17 cellular contexts compared by ENCODE assay signal in the genomic region with DNA sequence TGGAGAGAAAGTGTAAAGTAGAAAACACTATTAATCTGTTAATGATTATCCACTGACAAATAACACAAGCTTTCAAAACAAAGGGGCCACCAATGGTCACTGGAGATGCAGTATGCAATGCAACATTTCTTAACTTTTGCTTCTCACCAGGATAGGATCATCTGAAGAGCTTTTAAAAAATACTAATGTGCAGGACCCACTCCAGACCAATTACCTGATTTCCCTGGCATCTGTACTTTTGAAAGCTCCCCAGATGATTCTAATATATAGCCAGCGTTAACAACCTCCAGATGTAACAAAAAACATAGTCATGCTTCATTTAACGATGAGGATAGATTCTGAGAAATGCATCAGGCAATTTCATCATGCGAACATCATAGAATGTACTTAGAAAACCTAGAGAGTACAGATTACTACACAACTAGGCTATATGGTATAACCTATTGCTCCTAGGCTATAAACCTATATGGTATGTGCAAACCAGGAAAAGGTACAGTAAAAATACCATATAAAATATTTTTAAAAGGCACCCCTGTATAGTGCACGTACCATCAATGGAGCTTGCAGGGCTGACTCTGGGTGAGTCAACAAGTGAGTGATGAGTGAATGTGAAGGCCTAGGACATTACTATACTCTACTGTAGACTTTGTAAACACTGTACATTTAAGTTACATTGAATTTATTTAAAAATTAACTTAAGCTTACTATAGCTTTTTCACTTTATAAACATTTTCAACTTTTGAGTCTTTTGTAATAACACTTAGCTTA.
DNase-seq lines count a peak whose midpoint lies in the region; ATAC-seq and TF ChIP-seq lines count a peak whose summit lies in the region.
"Had no signal": no experiment of that assay in that cellular context is flagged by ENCODE, and none has a peak within 500 bp of the region (broad histone marks: within the 10 kb centered on the region; RNA-seq: fewer than 3 reads in every experiment).

No MANE protein-coding gene starts in this region.

- H3K4me1 ChIP-seq in mucosa of descending colon (ENCODE audit: low read depth) = no peaks in the 10 kb centered on the region

- DNase-seq in GM04504 (ENCODE audit: low read depth) (peak; percentile 72), NCI-H226 (peak; percentile 21), dedifferentiated amniotic fluid mesenchymal stem cell (ENCODE audit: extremely low spot score) (peak; percentile 70), mucosa of descending colon (no peak), islet precursor cell (no peak), SHP77 treated with DMSO at 0.1 percent for 48 hours (lab: John Stamatoyannopoulos, UW) (no peak)
- DNase-seq: aorta; CD4-positive, alpha-beta T cell; erythroblast; GF-D8; MV-4-11; naive thymus-derived CD4-positive, alpha-beta T cell; NCI-H345; psoas muscle; WERI-Rb-1 had no signal

- ATAC-seq in mucosa of descending colon = peak; percentile 80
- ATAC-seq in HG03025 (IDR thresholded peaks at IDR 0.05; ENCODE audit: low FRiP score, unreplicated experiment) = no peak
- ATAC-seq: naive thymus-derived CD4-positive, alpha-beta T cell; psoas muscle had no signal

- no peaks in the 10 kb centered on the region for H3K36me3 ChIP-seq in mucosa of descending colon (ENCODE audit: low read depth)
- H3K36me3 ChIP-seq: WERI-Rb-1 had no signal

- no peaks in the 10 kb centered on the region for H3K9me3 ChIP-seq in mucosa of descending colon
- H3K9me3 ChIP-seq: psoas muscle had no signal

- intact Hi-C loops in mucosa of descending colon (cut with DNase I, micrococcal nuclease) = no loop called here

- no peak overlapping the region for H3K4me3 ChIP-seq in mucosa of descending colon
- H3K4me3 ChIP-seq: coronary artery, psoas muscle had no signal

- TF ChIP-seq CTCF in mucosa of descending colon (IDR thresholded peaks at IDR 0.05) = no peak

Comparison
In these comparisons a context has a peak if more than half of its experiments do, and no peak if none do; other contexts are left out.
1. DNase-seq: peak in GM04504 (single experiment), NCI-H226 (single experiment) and dedifferentiated amniotic fluid mesenchymal stem cell (single experiment); none in mucosa of descending colon (0 of 3), islet precursor cell (single experiment) and SHP77 treated with DMSO at 0.1 percent for 48 hours (single experiment).